Comparison of ENCODE assay signal across 12 cellular contexts in genomic region chr12:10385181-10385613, GRCh38. TPM values are rescaled to one million over a fixed set of nuclear protein-coding genes. Genes with fewer than 3 reads are reported as not detected.
DNase-seq lines count a peak whose midpoint lies in the region; ATAC-seq and TF ChIP-seq lines count a peak whose summit lies in the region.
"Had no signal": no experiment of that assay in that cellular context is flagged by ENCODE, and none has a peak within 500 bp of the region (broad histone marks: within the 10 kb centered on the region; RNA-seq: fewer than 3 reads in every experiment).

No MANE protein-coding gene starts in this region.

- POLR2A ChIA-PET in activated CD8-positive, alpha-beta T cell treated with anti-CD3 and anti-CD28 coated beads, Interleukin-2, amount 10 ng/mL, durations not matched to agents 7 days and 5 days (lab: Charles Lee) = interaction anchor here (0.6 to 6.0 kb wide), 11 partner anchors 11 to 714 kb away, joined by 3 to 140 read pairs (median 8); partner anchors contain the start of genes CD69 and KLRC4
- POLR2A ChIA-PET in CD4-positive, alpha-beta memory T cell (lab: Charles Lee; ENCODE audit: partially characterized antibody) = no interaction called here

- no peaks in the 10 kb centered on the region for H3K4me1 ChIP-seq in uterus
- no peaks in the 10 kb centered on the region for H3K4me1 ChIP-seq in CD4-positive, alpha-beta memory T cell (ENCODE audit: insufficient read depth, low read length)
- H3K4me1 ChIP-seq: heart right ventricle had no signal

- intact Hi-C loops in uterus (cut with DNase I; ENCODE audit: low total_unique reads) = no loop called here
- intact Hi-C loops in CD4-positive, alpha-beta memory T cell (cut with micrococcal nuclease) = no loop called here

- H3K9me3 ChIP-seq in uterus = no peaks in the 10 kb centered on the region
- no peaks in the 10 kb centered on the region for H3K9me3 ChIP-seq in CD4-positive, alpha-beta memory T cell (ENCODE audit: control insufficient read depth in 1 of 2, low read length in 2 of 2)

- H3K4me3 Mint-ChIP-seq in activated CD8-positive, alpha-beta T cell treated with anti-CD3 and anti-CD28 coated beads, Interleukin-2, amount 10 ng/mL, durations not matched to agents 7 days and 5 days = peak overlapping the region; percentile 70
- H3K4me3 Mint-ChIP-seq in stimulated activated effector memory CD8-positive, alpha-beta T cell treated with anti-CD3 and anti-CD28 coated beads, Interleukin-12 subunit alpha, Interleukin-12 subunit beta, amount 100 ng/mL, for 72 hours = peak overlapping the region; percentile 64
- no peak overlapping the region for H3K4me3 Mint-ChIP-seq in CD4-positive, alpha-beta memory T cell

- TF ChIP-seq POLR2A in uterus (IDR thresholded peaks at IDR 0.05) = no peak

- H3K27me3 Mint-ChIP-seq in activated CD8-positive, alpha-beta T cell treated with anti-CD3 and anti-CD28 coated beads, Interleukin-2, amount 10 ng/mL, durations not matched to agents 7 days and 5 days (ENCODE audit: low read depth) = no peaks in the 10 kb centered on the region
- peaks cover 8 to 18% of the 10 kb centered on the region in 2 donors for H3K27me3 Mint-ChIP-seq in CD4-positive, alpha-beta memory T cell

- CTCF ChIA-PET in activated CD8-positive, alpha-beta T cell treated with anti-CD3 and anti-CD28 coated beads, Interleukin-2, amount 10 ng/mL, durations not matched to agents 7 days and 5 days (lab: Charles Lee) = interaction anchor here (0.8 to 3.0 kb wide), 3 partner anchors 19 to 170 kb away, joined by 3 to 30 read pairs (median 3); no protein-coding TSS in a partner anchor
- CTCF ChIA-PET in CD4-positive, alpha-beta memory T cell (lab: Charles Lee; ENCODE audit: partially characterized antibody) = no interaction called here

- H3K36me3 Mint-ChIP-seq in activated CD8-positive, alpha-beta T cell treated with anti-CD3 and anti-CD28 coated beads, Interleukin-2, amount 10 ng/mL, durations not matched to agents 7 days and 5 days (ENCODE audit: low read depth) = peaks cover 79% of the 10 kb centered on the region
- H3K36me3 Mint-ChIP-seq in stimulated activated effector memory CD8-positive, alpha-beta T cell treated with anti-CD3 and anti-CD28 coated beads, Interleukin-12 subunit alpha, Interleukin-12 subunit beta, amount 100 ng/mL, for 72 hours = peaks cover 100% of the 10 kb centered on the region
- H3K36me3 Mint-ChIP-seq in CD4-positive, alpha-beta memory T cell = no peaks in the 10 kb centered on the region

- H3K27ac ChIP-seq in uterus = no peak overlapping the region
- no peak overlapping the region for H3K27ac ChIP-seq in CD4-positive, alpha-beta memory T cell (ENCODE audit: low read depth, low read length)
- H3K27ac ChIP-seq: 22Rv1 had no signal

- peak overlapping the region; percentile 83 for H3K27ac Mint-ChIP-seq in activated CD8-positive, alpha-beta T cell treated with anti-CD3 and anti-CD28 coated beads, Interleukin-2, amount 10 ng/mL, durations not matched to agents 7 days and 5 days
- peak overlapping the region; percentile 95 for H3K27ac Mint-ChIP-seq in stimulated activated effector memory CD8-positive, alpha-beta T cell treated with anti-CD3 and anti-CD28 coated beads, Interleukin-12 subunit alpha, Interleukin-12 subunit beta, amount 100 ng/mL, for 72 hours
- H3K27ac Mint-ChIP-seq in CD4-positive, alpha-beta memory T cell = no peak overlapping the region

- H3K4me1 Mint-ChIP-seq in activated CD8-positive, alpha-beta T cell treated with anti-CD3 and anti-CD28 coated beads, Interleukin-2, amount 10 ng/mL, durations not matched to agents 7 days and 5 days (ENCODE audit: low read depth) = peaks cover 57% of the 10 kb centered on the region
- H3K4me1 Mint-ChIP-seq in stimulated activated effector memory CD8-positive, alpha-beta T cell treated with anti-CD3 and anti-CD28 coated beads, Interleukin-12 subunit alpha, Interleukin-12 subunit beta, amount 100 ng/mL, for 72 hours = peaks cover 46% of the 10 kb centered on the region
- peaks cover 0 to 1% (median 0%) of the 10 kb centered on the region in 4 donors for H3K4me1 Mint-ChIP-seq in CD4-positive, alpha-beta memory T cell

- H3K4me3 ChIP-seq in fibroblast of villous mesenchyme (ENCODE audit: low read depth, low read length) = no peak overlapping the region
- no peak overlapping the region for H3K4me3 ChIP-seq in uterus
- H3K4me3 ChIP-seq in CD4-positive, alpha-beta memory T cell (ENCODE audit: low read length in 2 of 2) = no peak overlapping the region

- H3K36me3 ChIP-seq in uterus = no peaks in the 10 kb centered on the region
- no peaks in the 10 kb centered on the region for H3K36me3 ChIP-seq in CD4-positive, alpha-beta memory T cell (ENCODE audit: insufficient read depth, low read length)
- H3K36me3 ChIP-seq: heart right ventricle had no signal

- peak; percentile 35 for ATAC-seq in activated CD8-positive, alpha-beta T cell treated with anti-CD3 and anti-CD28 coated beads, Interleukin-2, amount 10 ng/mL, durations not matched to agents 7 days and 5 days
- ATAC-seq in stimulated activated effector memory CD8-positive, alpha-beta T cell treated with anti-CD3 and anti-CD28 coated beads, Interleukin-12 subunit alpha, Interleukin-12 subunit beta, amount 100 ng/mL, for 72 hours = peak; percentile 86
- ATAC-seq: heart right ventricle had no signal

- DNase-seq in NCI-H345 (lab: John Stamatoyannopoulos, UW) (peak; percentile 25), NCI-H345 treated with DMSO at 0.1 percent for 48 hours (lab: John Stamatoyannopoulos, UW; ENCODE audit: unreplicated experiment) (no peak), fibroblast of villous mesenchyme (ENCODE audit: low read depth) (peak; percentile 89), uterus (no peak), NCI-H2107 (lab: John Stamatoyannopoulos, UW) (no peak)
- DNase-seq in activated CD8-positive, alpha-beta T cell treated with anti-CD3 and anti-CD28 coated beads, Interleukin-2, amount 10 ng/mL, durations not matched to agents 7 days and 5 days = no peak
- DNase-seq in stimulated activated effector memory CD8-positive, alpha-beta T cell treated with anti-CD3 and anti-CD28 coated beads, Interleukin-12 subunit alpha, Interleukin-12 subunit beta, amount 100 ng/mL, for 72 hours (ENCODE audit: low spot score in 2 of 2) = no peak
- DNase-seq in CD4-positive, alpha-beta memory T cell = no peak
- DNase-seq: caudate nucleus, heart right ventricle, NCI-H146 had no signal

- TF ChIP-seq CTCF in fibroblast of villous mesenchyme (IDR thresholded peaks at IDR 0.05; ENCODE audit: insufficient read depth, low read depth, low read length) (no peak), uterus (IDR thresholded peaks at IDR 0.05) (no peak)

- no peaks in the 10 kb centered on the region for H3K27me3 ChIP-seq in uterus
- peaks cover 5% of the 10 kb centered on the region for H3K27me3 ChIP-seq in CD4-positive, alpha-beta memory T cell (ENCODE audit: insufficient read depth, low read length)
- H3K27me3 ChIP-seq: heart right ventricle had no signal

- no peaks in the 10 kb centered on the region for H3K9me3 Mint-ChIP-seq in activated CD8-positive, alpha-beta T cell treated with anti-CD3 and anti-CD28 coated beads, Interleukin-2, amount 10 ng/mL, durations not matched to agents 7 days and 5 days (ENCODE audit: insufficient read depth)
- H3K9me3 Mint-ChIP-seq in stimulated activated effector memory CD8-positive, alpha-beta T cell treated with anti-CD3 and anti-CD28 coated beads, Interleukin-12 subunit alpha, Interleukin-12 subunit beta, amount 100 ng/mL, for 72 hours = no peaks in the 10 kb centered on the region
- peaks cover 0 to 4% (median 0%) of the 10 kb centered on the region in 8 donors for H3K9me3 Mint-ChIP-seq in CD4-positive, alpha-beta memory T cell

RNA-seq across cellular contexts. Expression of gene KLRK1, which starts 4.6 kb away (rescaled TPM):
- 100 to 1,000 TPM; 117 to 123 TPM for total RNA-seq in activated CD8-positive, alpha-beta T cell treated with anti-CD3 and anti-CD28 coated beads, Interleukin-2, amount 10 ng/mL, durations not matched to agents 7 days and 5 days
- total RNA-seq in fibroblast of villous mesenchyme (not detected in 2 replicates), uterus (1 to 10 TPM in 1 of 4 donors, under 1 TPM in 2, not detected in 1; 0.76 to 2.9 (median 0.76) TPM)
- 1 to 10 TPM; 1.3 to 1.4 TPM for total RNA-seq in CD4-positive, alpha-beta memory T cell
- 1 to 10 TPM; 1.4 to 1.9 TPM for polyA plus RNA-seq in CD4-positive, alpha-beta memory T cell

RNA-seq across cellular contexts. Expression of gene KLRC4, which starts 24.4 kb away (rescaled TPM):
- total RNA-seq in activated CD8-positive, alpha-beta T cell treated with anti-CD3 and anti-CD28 coated beads, Interleukin-2, amount 10 ng/mL, durations not matched to agents 7 days and 5 days = 1 to 10 TPM; 3.6 to 4.9 TPM
- not detected in 2 replicates for total RNA-seq in fibroblast of villous mesenchyme
- 1 to 10 TPM in 1 of 4 donors, under 1 TPM in 1, not detected in 2; 0.85 to 1.8 TPM for total RNA-seq in uterus
- total RNA-seq in CD4-positive, alpha-beta memory T cell = not detected
- polyA plus RNA-seq in CD4-positive, alpha-beta memory T cell = not detected
- polyA plus RNA-seq: heart right ventricle had no signal

RNA-seq across cellular contexts. Expression of gene KLRC3, which starts 35.2 kb away (rescaled TPM):
- total RNA-seq in activated CD8-positive, alpha-beta T cell treated with anti-CD3 and anti-CD28 coated beads, Interleukin-2, amount 10 ng/mL, durations not matched to agents 7 days and 5 days = 1 to 10 TPM; 1.3 to 2.1 TPM
- total RNA-seq in fibroblast of villous mesenchyme (not detected in 2 replicates), uterus (1 to 10 TPM in 1 of 4 donors, not detected in 3; 1.8 TPM)
- total RNA-seq in CD4-positive, alpha-beta memory T cell = not detected
- polyA plus RNA-seq in CD4-positive, alpha-beta memory T cell = not detected

RNA-seq across cellular contexts. Expression of gene KLRC2, which starts 50.6 kb away (rescaled TPM):
- 1 to 10 TPM; 1.6 to 1.7 TPM for total RNA-seq in activated CD8-positive, alpha-beta T cell treated with anti-CD3 and anti-CD28 coated beads, Interleukin-2, amount 10 ng/mL, durations not matched to agents 7 days and 5 days
- total RNA-seq in fibroblast of villous mesenchyme (not detected in 2 replicates), uterus (1 to 10 TPM in 1 of 4 donors, not detected in 3; 2.2 TPM)
- not detected for total RNA-seq in CD4-positive, alpha-beta memory T cell
- not detected for polyA plus RNA-seq in CD4-positive, alpha-beta memory T cell

Comparison
In these comparisons a context has a peak if more than half of its experiments do, and no peak if none do; other contexts are left out.
1. DNase-seq: peak in NCI-H345 (single experiment) and fibroblast of villous mesenchyme (single experiment); none in NCI-H345 treated with DMSO at 0.1 percent for 48 hours (single experiment), activated CD8-positive, alpha-beta T cell treated with anti-CD3 and anti-CD28 coated beads, Interleukin-2, amount 10 ng/mL, durations not matched to agents 7 days and 5 days (single experiment), stimulated activated effector memory CD8-positive, alpha-beta T cell treated with anti-CD3 and anti-CD28 coated beads, Interleukin-12 subunit alpha, Interleukin-12 subunit beta, amount 100 ng/mL, for 72 hours (0 of 2), uterus (0 of 2), CD4-positive, alpha-beta memory T cell (0 of 5) and NCI-H2107 (single experiment).
2. H3K27ac Mint-ChIP-seq: peak in activated CD8-positive, alpha-beta T cell treated with anti-CD3 and anti-CD28 coated beads, Interleukin-2, amount 10 ng/mL, durations not matched to agents 7 days and 5 days (single experiment) and stimulated activated effector memory CD8-positive, alpha-beta T cell treated with anti-CD3 and anti-CD28 coated beads, Interleukin-12 subunit alpha, Interleukin-12 subunit beta, amount 100 ng/mL, for 72 hours (single experiment); none in CD4-positive, alpha-beta memory T cell (0 of 7).
3. H3K4me3 Mint-ChIP-seq: peak in activated CD8-positive, alpha-beta T cell treated with anti-CD3 and anti-CD28 coated beads, Interleukin-2, amount 10 ng/mL, durations not matched to agents 7 days and 5 days (single experiment) and stimulated activated effector memory CD8-positive, alpha-beta T cell treated with anti-CD3 and anti-CD28 coated beads, Interleukin-12 subunit alpha, Interleukin-12 subunit beta, amount 100 ng/mL, for 72 hours (single experiment); none in CD4-positive, alpha-beta memory T cell (0 of 8).
4. RNA of gene KLRK1, which starts 4.6 kb away (total RNA-seq): 117 to 123 TPM in activated CD8-positive, alpha-beta T cell treated with anti-CD3 and anti-CD28 coated beads, Interleukin-2, amount 10 ng/mL, durations not matched to agents 7 days and 5 days; 1.3 to 1.4 TPM in CD4-positive, alpha-beta memory T cell, 0.76 to 2.9 TPM in uterus and not detected in fibroblast of villous mesenchyme; every median in the first group is over 10 times any median in the second.